In genomic region chr10:69215405-69216176, GRCh38 we compare ENCODE assay signal across 12 cellular contexts. TPM values are rescaled to one million over a fixed set of nuclear protein-coding genes. Genes with fewer than 3 reads are reported as not detected.
DNase-seq lines count a peak whose midpoint lies in the region; ATAC-seq and TF ChIP-seq lines count a peak whose summit lies in the region.
"Had no signal": no experiment of that assay in that cellular context is flagged by ENCODE, and none has a peak within 500 bp of the region (broad histone marks: within the 10 kb centered on the region; RNA-seq: fewer than 3 reads in every experiment).

No MANE protein-coding gene starts in this region.

- peak overlapping the region; percentile 51 for H3K4me2 ChIP-seq in KMS-11

- peak overlapping the region; percentile 87 for H3K27ac Mint-ChIP-seq in activated T-helper 17 cell treated with anti-CD3 and anti-CD28 coated beads, Interleukin-2, amount 50 U/mL, for 72 hours
- peak overlapping the region; percentile 7 to 55 (median 52) for H3K27ac Mint-ChIP-seq in nephron

- TF ChIP-seq CTCF in KMS-11 (conservative IDR thresholded peaks at IDR 0.05; ENCODE audit: low read depth, low read length) (no peak), nephron (IDR thresholded peaks at IDR 0.05; ENCODE audit: unreplicated experiment in 3 of 3) (no peak), stomach (IDR thresholded peaks at IDR 0.05) (no peak)

- H3K4me3 Mint-ChIP-seq in activated T-helper 17 cell treated with anti-CD3 and anti-CD28 coated beads, Interleukin-2, amount 50 U/mL, for 72 hours, result peak overlapping the region; percentile 72
- H3K4me3 Mint-ChIP-seq in nephron, result no peak overlapping the region

- H3K36me3 Mint-ChIP-seq in activated T-helper 17 cell treated with anti-CD3 and anti-CD28 coated beads, Interleukin-2, amount 50 U/mL, for 72 hours (ENCODE audit: low read depth), result no peaks in the 10 kb centered on the region
- no peaks in the 10 kb centered on the region for H3K36me3 Mint-ChIP-seq in nephron (ENCODE audit: low read depth)

- no peaks in the 10 kb centered on the region for H3K79me2 ChIP-seq in KMS-11 (ENCODE audit: insufficient read depth, low read depth)

- intact Hi-C loops in stomach (cut with DNase I; ENCODE audit: low total_unique reads), result no loop called here

- no peak for TF ChIP-seq EP300 in stomach (IDR thresholded peaks at IDR 0.05)

- H4K20me1 ChIP-seq in KMS-11 (ENCODE audit: insufficient read depth), result no peaks in the 10 kb centered on the region

- H2AFZ ChIP-seq in KMS-11 (ENCODE audit: low read depth), result peak overlapping the region; percentile 15; the same call in 1 of the 2 replicates

- H3K9ac ChIP-seq in KMS-11, result peak overlapping the region; percentile 45; the same call in 1 of the 2 replicates

- peaks cover 3% of the 10 kb centered on the region for H3K9me3 Mint-ChIP-seq in activated T-helper 17 cell treated with anti-CD3 and anti-CD28 coated beads, Interleukin-2, amount 50 U/mL, for 72 hours
- H3K9me3 Mint-ChIP-seq in nephron, result peaks cover 10% of the 10 kb centered on the region

- H3K36me3 ChIP-seq in KMS-11 (ENCODE audit: insufficient read depth) (no peaks in the 10 kb centered on the region), stomach (no peaks in the 10 kb centered on the region)

- H3K27ac ChIP-seq in KMS-11 (peak overlapping the region; percentile 73), stomach (peak overlapping the region in 2 of 5 donors; percentile 38 to 47)

- DNase-seq in NCI-H510A treated with DMSO at 0.1 percent for 48 hours (lab: John Stamatoyannopoulos, UW) (peak; percentile 10), NCI-H510A (lab: John Stamatoyannopoulos, UW) (no peak), stomach (no peak), GDM1 (lab: John Stamatoyannopoulos, UW) (no peak)
- no peak for DNase-seq in NK-92 treated with Interleukin-12 subunit alpha and Interleukin-12 subunit beta, amount 100 ng/mL, for 24 hours (lab: John Stamatoyannopoulos, UW)
- DNase-seq: activated CD4-positive, CD25-positive, alpha-beta regulatory T cell treated with anti-CD3 and anti-CD28 coated beads, Interleukin-2, amount 50 U/mL, for 72 hours; aorta; stimulated activated CD8-positive, alpha-beta memory T cell treated with anti-CD3 and anti-CD28 coated beads, Interleukin-4, amount 100 ng/mL, for 48 hours had no signal

- H3K9me3 ChIP-seq in stomach, result no peaks in the 10 kb centered on the region

- ATAC-seq in activated T-helper 17 cell treated with anti-CD3 and anti-CD28 coated beads, Interleukin-2, amount 50 U/mL, for 72 hours (replicated peaks), result peak; percentile 81

- H3K4me3 ChIP-seq in KMS-11 (IDR thresholded peaks at IDR 0.05; ENCODE audit: insufficient read depth, low read depth, low read length), result no peak overlapping the region
- no peak overlapping the region for H3K4me3 ChIP-seq in stomach
- H3K4me3 ChIP-seq: skin epidermis had no signal

- no peak for TF ChIP-seq POLR2A in stomach (IDR thresholded peaks at IDR 0.05)

- peaks cover 21% of the 10 kb centered on the region for H3K4me1 Mint-ChIP-seq in activated T-helper 17 cell treated with anti-CD3 and anti-CD28 coated beads, Interleukin-2, amount 50 U/mL, for 72 hours
- peaks cover 8% of the 10 kb centered on the region for H3K4me1 Mint-ChIP-seq in nephron

- peaks cover 28% of the 10 kb centered on the region for H3K4me1 ChIP-seq in KMS-11 (ENCODE audit: low read depth, poor library complexity, severe bottlenecking)
- H3K4me1 ChIP-seq in stomach, result peaks cover 0 to 7% (median 3%) of the 10 kb centered on the region in 4 donors

- H3K27me3 ChIP-seq in KMS-11 (ENCODE audit: insufficient read depth, low read depth) (no peaks in the 10 kb centered on the region), stomach (peaks cover 0 to 9% (median 0%) of the 10 kb centered on the region in 3 donors)

- WGBS in stomach, 5 donors, result 22 to 41% (median 29%) methylated on average over 10 of the region's 10 CpGs

- no peaks in the 10 kb centered on the region for H3K27me3 Mint-ChIP-seq in activated T-helper 17 cell treated with anti-CD3 and anti-CD28 coated beads, Interleukin-2, amount 50 U/mL, for 72 hours
- H3K27me3 Mint-ChIP-seq in nephron (ENCODE audit: low read depth), result peaks cover 4% of the 10 kb centered on the region

RNA-seq across cellular contexts. Expression of gene HKDC1, which starts 4.5 kb away (rescaled TPM):
- total RNA-seq in activated T-helper 17 cell treated with anti-CD3 and anti-CD28 coated beads, Interleukin-2, amount 50 U/mL, for 72 hours, result under 1 TPM; 0.19 to 0.42 TPM
- total RNA-seq in stomach, result 1 to 10 TPM in 3 of 5 donors, under 1 TPM in 1, not detected in 1; 0.29 to 5.8 (median 2.6) TPM
- under 1 TPM; 0.10 to 0.19 (median 0.15) TPM for polyA plus RNA-seq in stomach
- total RNA-seq: aorta had no signal

RNA-seq across cellular contexts. Expression of gene SUPV3L1, which starts 35.6 kb away (rescaled TPM):
- total RNA-seq in activated T-helper 17 cell treated with anti-CD3 and anti-CD28 coated beads, Interleukin-2, amount 50 U/mL, for 72 hours, result 10 to 100 TPM; 38.9 to 65.4 TPM
- total RNA-seq in stomach, result 100 to 1,000 TPM in 1 of 5 donors, 10 to 100 TPM in 4; 15.2 to 111 (median 38.5) TPM
- polyA plus RNA-seq in stomach, result 10 to 100 TPM; 42.7 to 49.4 (median 48.3) TPM
